In genomic region chr17:7856840-7857723, GRCh38 we compare ENCODE assay signal across 1 cellular context.
TF ChIP-seq lines count a peak whose summit lies in the region.

NAA38 (minus strand) TSS chr17:7857559; CDS start chr17:7857463, 96 bp downstream.

TF ChIP-seq in GM12878, 131 proteins besides CTCF, POLR2A, EP300 and RAD21 (continued from another document):
- TF ChIP-seq MAX (IDR thresholded peaks at IDR 0.05; ENCODE audit: low read depth, low read length) (no peak), GATAD2B (conservative IDR thresholded peaks at IDR 0.05; ENCODE audit: low read depth) (peak; percentile 66), DPF2 (IDR thresholded peaks at IDR 0.05) (peak; percentile 35), CREB1 (IDR thresholded peaks at IDR 0.05; ENCODE audit: low read depth) (peak; percentile 74), EGR1 (IDR thresholded peaks at IDR 0.05; ENCODE audit: borderline replicate concordance in 1 of 2, low read depth in 2 of 2, low read length in 2 of 2) (peak in 1 of 2 experiments; percentile 24; a peak in 1 of 3 replicates), RFX5 (IDR thresholded peaks at IDR 0.05; ENCODE audit: low read depth, low read length) (peak; percentile 9; the same call in 1 of the 2 replicates), SP1 (IDR thresholded peaks at IDR 0.05; ENCODE audit: low read depth, low read length) (peak; percentile 36), TAF1 (IDR thresholded peaks at IDR 0.05; ENCODE audit: borderline replicate concordance, low read depth, low read length) (peak; percentile 67; the same call in 1 of the 2 replicates), SREBF1 (IDR thresholded peaks at IDR 0.05; ENCODE audit: low read length) (peak; percentile 89), E2F4 (IDR thresholded peaks at IDR 0.05; ENCODE audit: low read depth, low read length) (peak; percentile 72; the same call in 1 of the 2 replicates), TBL1XR1 (IDR thresholded peaks at IDR 0.05; ENCODE audit: low read depth, low read length) (peak; percentile 15; the same call in 1 of the 2 replicates), BACH1 (IDR thresholded peaks at IDR 0.05; ENCODE audit: borderline replicate concordance) (peak; percentile 68; the same call in 1 of the 2 replicates), ZZZ3 (IDR thresholded peaks at IDR 0.05; ENCODE audit: control insufficient read depth, insufficient read length, low read depth) (no peak), POU2F2 (IDR thresholded peaks at IDR 0.05; ENCODE audit: borderline replicate concordance, low read depth, low read length) (peak; percentile 36; the same call in 1 of the 3 replicates), HDAC6 (IDR thresholded peaks at IDR 0.05; ENCODE audit: unreplicated experiment) (no peak), PBX3 (IDR thresholded peaks at IDR 0.05; ENCODE audit: insufficient replicate concordance, low read depth, low read length) (no peak), CBFB (IDR thresholded peaks at IDR 0.05; ENCODE audit: low read depth) (peak; percentile 98), JUND (IDR thresholded peaks at IDR 0.05; ENCODE audit: low read depth, low read length) (no peak), CHD2 (IDR thresholded peaks at IDR 0.05; ENCODE audit: borderline replicate concordance, low read depth, low read length) (peak; percentile 99)
